9 cellular contexts compared by ENCODE assay signal in genomic region chr2:23138686-23139085, GRCh38.
"Had no signal": no experiment of that assay in that cellular context is flagged by ENCODE, and none has a peak within 500 bp of the region (broad histone marks: within the 10 kb centered on the region; RNA-seq: fewer than 3 reads in every experiment).

No MANE protein-coding gene starts in this region.

- DNase-seq: GM23248, GOT3, H7, H9, HCEC 1CT, HFFc6 had no signal

- H3K4me3 Mint-ChIP-seq: GM23338, H9, HFFc6 had no signal

- H3K4me1 ChIP-seq: HAP-1 had no signal

- H3K9me3 Mint-ChIP-seq: GM23338, H9 had no signal

- H3K4me2 ChIP-seq: GM23338 had no signal

- H3K9me3 ChIP-seq: HAP-1 had no signal

- H3K4me3 ChIP-seq: GM23248, GM23338, HAP-1 had no signal

- H2AFZ ChIP-seq: GM23248, GM23338 had no signal

- ATAC-seq: GM23338, HCT116 had no signal

- H3K36me3 ChIP-seq: HAP-1 had no signal

- H3K27ac ChIP-seq: GM23248 had no signal

- H3K9ac ChIP-seq: GM23248 had no signal

- H3K27ac Mint-ChIP-seq: GM23338, H9, HFFc6 had no signal
